ENCODE assay signal across 9 cellular contexts in the genomic region with DNA sequence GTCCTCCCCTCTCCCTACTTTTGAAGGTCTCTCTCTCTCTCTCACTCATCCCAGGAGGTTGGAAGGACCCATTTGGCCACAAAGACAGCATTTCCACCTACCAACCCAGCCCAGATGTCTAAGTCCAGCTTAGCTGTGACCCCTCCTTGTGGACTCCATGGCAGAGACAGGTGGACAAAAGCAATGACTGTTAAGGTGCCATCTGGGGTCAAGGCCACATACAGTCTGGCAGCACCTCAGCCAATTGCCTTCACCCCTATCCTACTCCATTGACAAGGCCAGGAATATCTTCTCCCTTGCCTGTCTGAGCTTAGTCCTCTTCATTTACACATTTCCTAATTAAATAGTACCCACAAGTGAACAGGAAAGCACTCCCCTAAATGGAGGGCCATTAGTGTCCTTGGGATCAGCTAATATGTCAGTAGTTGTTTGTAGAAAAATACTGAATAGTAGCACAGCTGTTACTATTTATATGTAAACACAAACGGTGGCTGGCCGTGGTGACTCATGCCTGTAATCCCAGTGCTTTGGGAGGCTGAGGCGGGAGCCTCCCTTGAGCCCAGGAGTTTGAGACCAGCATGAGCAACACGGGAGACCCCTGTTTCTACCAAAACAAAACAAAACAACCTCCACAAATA.
DNase-seq lines count a peak whose midpoint lies in the region; ATAC-seq lines count a peak whose summit lies in the region.
"Had no signal": no experiment of that assay in that cellular context is flagged by ENCODE, and none has a peak within 500 bp of the region (broad histone marks: within the 10 kb centered on the region; RNA-seq: fewer than 3 reads in every experiment).

No MANE protein-coding gene starts in this region.

- H3K27ac Mint-ChIP-seq in stimulated activated naive B cell treated with anti-CD40 and anti-IgM and Interleukin-4, amounts not matched to agents 10 μg/mL and 1 μg/mL and 100 μg/mL, for 72 hours, result no peak overlapping the region

- H3K27me3 Mint-ChIP-seq in stimulated activated naive B cell treated with anti-CD40 and anti-IgM and Interleukin-4, amounts not matched to agents 10 μg/mL and 1 μg/mL and 100 μg/mL, for 72 hours, result peaks cover 6 to 8% of the 10 kb centered on the region in 2 donors

- H3K4me1 Mint-ChIP-seq in stimulated activated naive B cell treated with anti-CD40 and anti-IgM and Interleukin-4, amounts not matched to agents 10 μg/mL and 1 μg/mL and 100 μg/mL, for 72 hours, result no peaks in the 10 kb centered on the region

- no peaks in the 10 kb centered on the region for H3K27me3 ChIP-seq in duodenal mucosa (ENCODE audit: control insufficient read depth in 1 of 2, insufficient read depth in 2 of 2, low read length in 2 of 2)

- H3K9ac ChIP-seq in duodenal mucosa (ENCODE audit: low read depth in 1 of 2, low read length in 2 of 2), result no peak overlapping the region

- peak; percentile 47 for DNase-seq in GM03348 (ENCODE audit: low spot score)
- peak; percentile 87 for DNase-seq in NCI-H748 (lab: John Stamatoyannopoulos, UW; ENCODE audit: unreplicated experiment)
- peak; percentile 17 for DNase-seq in non-pigmented ciliary epithelial cell (ENCODE audit: low read depth)
- no peak for DNase-seq in activated gamma-delta T cell treated with Interleukin-2 at 50 U/mL for 16 hours
- no peak for DNase-seq in stimulated activated naive B cell treated with anti-CD40 and anti-IgM and Interleukin-4, amounts not matched to agents 10 μg/mL and 1 μg/mL and 100 μg/mL, for 72 hours
- no peak for DNase-seq in pons (ENCODE audit: low spot score)
- DNase-seq: RPMI8226 had no signal

- no peak overlapping the region for H3K4me3 ChIP-seq in duodenal mucosa (ENCODE audit: low read depth in 1 of 2, low read length in 2 of 2)

- peak overlapping the region; percentile 15 for H3K27ac ChIP-seq in duodenal mucosa (ENCODE audit: low read depth, low read length)

- no peaks in the 10 kb centered on the region for H3K9me3 ChIP-seq in duodenal mucosa (ENCODE audit: control insufficient read depth in 1 of 2, low read length in 2 of 2)

- ATAC-seq in stimulated activated naive B cell treated with anti-CD40 and anti-IgM and Interleukin-4, amounts not matched to agents 10 μg/mL and 1 μg/mL and 100 μg/mL, for 72 hours (replicated peaks), result no peak
- ATAC-seq in GM21576 (IDR thresholded peaks at IDR 0.05; ENCODE audit: unreplicated experiment), result no peak

- H3K36me3 Mint-ChIP-seq in stimulated activated naive B cell treated with anti-CD40 and anti-IgM and Interleukin-4, amounts not matched to agents 10 μg/mL and 1 μg/mL and 100 μg/mL, for 72 hours, result no peaks in the 10 kb centered on the region

- H3K36me3 ChIP-seq in duodenal mucosa (ENCODE audit: control insufficient read depth in 1 of 2, insufficient read depth in 2 of 2, low read length in 2 of 2), result no peaks in the 10 kb centered on the region

- H3K9me3 Mint-ChIP-seq in stimulated activated naive B cell treated with anti-CD40 and anti-IgM and Interleukin-4, amounts not matched to agents 10 μg/mL and 1 μg/mL and 100 μg/mL, for 72 hours, result peaks cover 3 to 8% of the 10 kb centered on the region in 2 donors

- no peak overlapping the region for H3K4me3 Mint-ChIP-seq in stimulated activated naive B cell treated with anti-CD40 and anti-IgM and Interleukin-4, amounts not matched to agents 10 μg/mL and 1 μg/mL and 100 μg/mL, for 72 hours

- H3K4me1 ChIP-seq in duodenal mucosa (ENCODE audit: control insufficient read depth in 1 of 2, insufficient read depth in 2 of 2, low read length in 2 of 2), result peaks cover 5 to 8% of the 10 kb centered on the region in 2 donors

Comparison
In these comparisons a context has a peak if more than half of its experiments do, and no peak if none do; other contexts are left out.
1. DNase-seq: peak in GM03348 (single experiment), NCI-H748 (single experiment) and non-pigmented ciliary epithelial cell (single experiment); none in activated gamma-delta T cell treated with Interleukin-2 at 50 U/mL for 16 hours (single experiment), stimulated activated naive B cell treated with anti-CD40 and anti-IgM and Interleukin-4, amounts not matched to agents 10 μg/mL and 1 μg/mL and 100 μg/mL, for 72 hours (single experiment) and pons (single experiment).